ENCODE assay signal across 9 cellular contexts in the genomic region with DNA sequence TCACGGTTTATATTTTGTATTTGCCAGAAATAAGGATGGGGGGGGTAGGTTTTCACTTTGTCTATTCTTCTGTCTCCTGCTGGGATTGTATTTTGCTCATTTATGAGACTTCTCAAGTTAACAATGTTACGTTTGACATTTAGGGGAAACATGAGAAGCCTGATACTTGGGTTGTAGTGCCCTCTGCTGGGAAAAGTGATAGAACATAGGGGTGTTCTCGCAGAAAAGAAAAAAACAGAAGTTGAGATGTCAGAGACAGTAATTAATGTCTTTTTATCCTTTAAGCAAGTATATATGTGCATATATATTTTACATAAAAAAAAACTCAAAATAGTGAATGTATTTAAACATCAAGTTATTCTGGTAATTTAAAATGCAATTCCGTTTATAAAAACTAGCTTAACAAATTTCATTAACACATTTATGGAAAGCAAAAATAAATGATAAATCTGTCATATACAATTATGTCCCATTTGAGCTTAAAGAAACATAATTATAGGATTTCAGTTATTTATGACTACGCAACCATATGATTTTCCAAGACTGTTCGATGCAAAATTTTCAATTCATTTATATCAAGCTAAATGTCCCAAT. TPM values are rescaled to one million over a fixed set of nuclear protein-coding genes. Genes with fewer than 3 reads are reported as not detected.
A peak's percentile ranks its signal among the peaks of the same experiment; 100 is the strongest.
DNase-seq lines count a peak whose midpoint lies in the region; ATAC-seq and TF ChIP-seq lines count a peak whose summit lies in the region.
"Had no signal": no experiment of that assay in that cellular context is flagged by ENCODE, and none has a peak within 500 bp of the region (broad histone marks: within the 10 kb centered on the region; RNA-seq: fewer than 3 reads in every experiment).

No MANE protein-coding gene starts in this region.

- no peak overlapping the region for H3K27ac Mint-ChIP-seq in T-helper 17 cell

- peaks cover 2% of the 10 kb centered on the region for H3K36me3 Mint-ChIP-seq in T-helper 17 cell (ENCODE audit: low read depth)

- H3K4me3 ChIP-seq in AG10803 (ENCODE audit: low read length) (no peak overlapping the region), fibroblast of mammary gland (ENCODE audit: control insufficient read depth, low read depth, low read length) (no peak overlapping the region)
- H3K4me3 ChIP-seq: SJSA1 had no signal

- H3K4me3 Mint-ChIP-seq in T-helper 17 cell, result no peak overlapping the region

- H3K27me3 Mint-ChIP-seq in T-helper 17 cell, result peaks cover 29% of the 10 kb centered on the region

- H3K4me1 Mint-ChIP-seq in T-helper 17 cell, result peaks cover 8% of the 10 kb centered on the region

- ATAC-seq in HG02763 (IDR thresholded peaks at IDR 0.05; ENCODE audit: unreplicated experiment), result peak; percentile 75
- ATAC-seq in T-helper 17 cell, result peak; percentile 32

- peak; percentile 82 for TF ChIP-seq CTCF in AG10803 (conservative IDR thresholded peaks at IDR 0.05; ENCODE audit: low read length)
- TF ChIP-seq CTCF in GM12872 (IDR thresholded peaks at IDR 0.05; ENCODE audit: insufficient read depth, low read depth, low read length), result peak; percentile 61
- TF ChIP-seq CTCF in fibroblast of mammary gland (conservative IDR thresholded peaks at IDR 0.05; ENCODE audit: control insufficient read depth, insufficient read depth, low read depth, low read length), result peak; percentile 71

- H3K9me3 ChIP-seq in T-helper 17 cell (ENCODE audit: control insufficient read depth, low read length, poor library complexity, severe bottlenecking), result no peaks in the 10 kb centered on the region
- H3K9me3 ChIP-seq: SJSA1 had no signal

- DNase-seq in AG10803 (ENCODE audit: low read depth) (peak; percentile 54), NCI-H1417 treated with DMSO at 0.1 percent for 48 hours (lab: John Stamatoyannopoulos, UW) (peak; percentile 30), T-helper 17 cell (no peak), fibroblast of mammary gland (ENCODE audit: low read depth) (peak; percentile 64), pons (ENCODE audit: low spot score) (peak; percentile 76), 8988T (no peak)

RNA-seq across cellular contexts. Expression of a gene that starts 46.0 kb away (rescaled TPM):
- total RNA-seq in T-helper 17 cell, result not detected
- total RNA-seq: SJSA1 had no signal

Comparison
In these comparisons a context has a peak if more than half of its experiments do, and no peak if none do; other contexts are left out.
1. DNase-seq: peak in AG10803 (single experiment), NCI-H1417 treated with DMSO at 0.1 percent for 48 hours (single experiment), fibroblast of mammary gland (single experiment) and pons (single experiment); none in T-helper 17 cell (0 of 3) and 8988T (single experiment).
2. Peak in every context shown above with its lines, with median percentiles within 50 percentile points of each other: CTCF ChIP-seq.